ENCODE assay signal across 2 cellular contexts in genomic region chr14:105249175-105250007, GRCh38.
TF ChIP-seq lines count a peak whose summit lies in the region.

No MANE protein-coding gene starts in this region.

TF ChIP-seq in liver, 16 proteins besides CTCF, POLR2A, EP300 and RAD21:
- TF ChIP-seq, protein P1, sequence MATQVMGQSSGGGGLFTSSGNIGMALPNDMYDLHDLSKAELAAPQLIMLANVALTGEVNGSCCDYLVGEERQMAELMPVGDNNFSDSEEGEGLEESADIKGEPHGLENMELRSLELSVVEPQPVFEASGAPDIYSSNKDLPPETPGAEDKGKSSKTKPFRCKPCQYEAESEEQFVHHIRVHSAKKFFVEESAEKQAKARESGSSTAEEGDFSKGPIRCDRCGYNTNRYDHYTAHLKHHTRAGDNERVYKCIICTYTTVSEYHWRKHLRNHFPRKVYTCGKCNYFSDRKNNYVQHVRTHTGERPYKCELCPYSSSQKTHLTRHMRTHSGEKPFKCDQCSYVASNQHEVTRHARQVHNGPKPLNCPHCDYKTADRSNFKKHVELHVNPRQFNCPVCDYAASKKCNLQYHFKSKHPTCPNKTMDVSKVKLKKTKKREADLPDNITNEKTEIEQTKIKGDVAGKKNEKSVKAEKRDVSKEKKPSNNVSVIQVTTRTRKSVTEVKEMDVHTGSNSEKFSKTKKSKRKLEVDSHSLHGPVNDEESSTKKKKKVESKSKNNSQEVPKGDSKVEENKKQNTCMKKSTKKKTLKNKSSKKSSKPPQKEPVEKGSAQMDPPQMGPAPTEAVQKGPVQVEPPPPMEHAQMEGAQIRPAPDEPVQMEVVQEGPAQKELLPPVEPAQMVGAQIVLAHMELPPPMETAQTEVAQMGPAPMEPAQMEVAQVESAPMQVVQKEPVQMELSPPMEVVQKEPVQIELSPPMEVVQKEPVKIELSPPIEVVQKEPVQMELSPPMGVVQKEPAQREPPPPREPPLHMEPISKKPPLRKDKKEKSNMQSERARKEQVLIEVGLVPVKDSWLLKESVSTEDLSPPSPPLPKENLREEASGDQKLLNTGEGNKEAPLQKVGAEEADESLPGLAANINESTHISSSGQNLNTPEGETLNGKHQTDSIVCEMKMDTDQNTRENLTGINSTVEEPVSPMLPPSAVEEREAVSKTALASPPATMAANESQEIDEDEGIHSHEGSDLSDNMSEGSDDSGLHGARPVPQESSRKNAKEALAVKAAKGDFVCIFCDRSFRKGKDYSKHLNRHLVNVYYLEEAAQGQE (IDR thresholded peaks at IDR 0.05), result no peak
- TF ChIP-seq EGR1 (IDR thresholded peaks at IDR 0.05; ENCODE audit: low read depth in 2 of 2) (no peak), TAF1 (conservative IDR thresholded peaks at IDR 0.05) (no peak), NR2F2 (IDR thresholded peaks at IDR 0.05) (no peak), HNF4G (IDR thresholded peaks at IDR 0.05) (no peak), HNF4A (conservative IDR thresholded peaks at IDR 0.05) (no peak), GABPA (IDR thresholded peaks at IDR 0.05 in 1 of 2, conservative IDR thresholded peaks at IDR 0.05 in 1 of 2) (no peak), RXRA (IDR thresholded peaks at IDR 0.05) (no peak), JUND (IDR thresholded peaks at IDR 0.05) (no peak), SP1 (IDR thresholded peaks at IDR 0.05) (no peak), YY1 (IDR thresholded peaks at IDR 0.05) (no peak)
- TF ChIP-seq, protein P2, sequence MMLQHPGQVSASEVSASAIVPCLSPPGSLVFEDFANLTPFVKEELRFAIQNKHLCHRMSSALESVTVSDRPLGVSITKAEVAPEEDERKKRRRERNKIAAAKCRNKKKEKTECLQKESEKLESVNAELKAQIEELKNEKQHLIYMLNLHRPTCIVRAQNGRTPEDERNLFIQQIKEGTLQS (IDR thresholded peaks at IDR 0.05), result no peak
- TF ChIP-seq, protein P3, sequence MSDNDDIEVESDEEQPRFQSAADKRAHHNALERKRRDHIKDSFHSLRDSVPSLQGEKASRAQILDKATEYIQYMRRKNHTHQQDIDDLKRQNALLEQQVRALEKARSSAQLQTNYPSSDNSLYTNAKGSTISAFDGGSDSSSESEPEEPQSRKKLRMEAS (IDR thresholded peaks at IDR 0.05), result no peak

TF ChIP-seq in HepG2, 621 proteins besides CTCF, POLR2A, EP300 and RAD21:
- TF ChIP-seq HDAC6 (IDR thresholded peaks at IDR 0.05; ENCODE audit: low read depth, low read length), result no peak
- TF ChIP-seq, protein P4, sequence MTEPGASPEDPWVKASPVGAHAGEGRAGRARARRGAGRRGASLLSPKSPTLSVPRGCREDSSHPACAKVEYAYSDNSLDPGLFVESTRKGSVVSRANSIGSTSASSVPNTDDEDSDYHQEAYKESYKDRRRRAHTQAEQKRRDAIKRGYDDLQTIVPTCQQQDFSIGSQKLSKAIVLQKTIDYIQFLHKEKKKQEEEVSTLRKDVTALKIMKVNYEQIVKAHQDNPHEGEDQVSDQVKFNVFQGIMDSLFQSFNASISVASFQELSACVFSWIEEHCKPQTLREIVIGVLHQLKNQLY (CRISPR knock-in tag; IDR thresholded peaks at IDR 0.05), result no peak
- TF ChIP-seq ZNF614 (CRISPR knock-in tag; IDR thresholded peaks at IDR 0.05; ENCODE audit: borderline replicate concordance), result no peak
- TF ChIP-seq ZNF800 (CRISPR knock-in tag; IDR thresholded peaks at IDR 0.05), result no peak
- no peak for TF ChIP-seq SOX13 (IDR thresholded peaks at IDR 0.05)
- TF ChIP-seq SOX13 (CRISPR knock-in tag; conservative IDR thresholded peaks at IDR 0.05 in 1 of 2, IDR thresholded peaks at IDR 0.05 in 1 of 2), result no peak
- TF ChIP-seq KLF9 (CRISPR knock-in tag; IDR thresholded peaks at IDR 0.05; ENCODE audit: low read depth), result no peak
- no peak for TF ChIP-seq RFXAP (CRISPR knock-in tag; IDR thresholded peaks at IDR 0.05; ENCODE audit: borderline replicate concordance)
- no peak for TF ChIP-seq ZNF781 (CRISPR knock-in tag; IDR thresholded peaks at IDR 0.05; ENCODE audit: borderline replicate concordance, not compliant biosample characterization)
